ENCODE assay signal across 1 cellular context in the genomic region with DNA sequence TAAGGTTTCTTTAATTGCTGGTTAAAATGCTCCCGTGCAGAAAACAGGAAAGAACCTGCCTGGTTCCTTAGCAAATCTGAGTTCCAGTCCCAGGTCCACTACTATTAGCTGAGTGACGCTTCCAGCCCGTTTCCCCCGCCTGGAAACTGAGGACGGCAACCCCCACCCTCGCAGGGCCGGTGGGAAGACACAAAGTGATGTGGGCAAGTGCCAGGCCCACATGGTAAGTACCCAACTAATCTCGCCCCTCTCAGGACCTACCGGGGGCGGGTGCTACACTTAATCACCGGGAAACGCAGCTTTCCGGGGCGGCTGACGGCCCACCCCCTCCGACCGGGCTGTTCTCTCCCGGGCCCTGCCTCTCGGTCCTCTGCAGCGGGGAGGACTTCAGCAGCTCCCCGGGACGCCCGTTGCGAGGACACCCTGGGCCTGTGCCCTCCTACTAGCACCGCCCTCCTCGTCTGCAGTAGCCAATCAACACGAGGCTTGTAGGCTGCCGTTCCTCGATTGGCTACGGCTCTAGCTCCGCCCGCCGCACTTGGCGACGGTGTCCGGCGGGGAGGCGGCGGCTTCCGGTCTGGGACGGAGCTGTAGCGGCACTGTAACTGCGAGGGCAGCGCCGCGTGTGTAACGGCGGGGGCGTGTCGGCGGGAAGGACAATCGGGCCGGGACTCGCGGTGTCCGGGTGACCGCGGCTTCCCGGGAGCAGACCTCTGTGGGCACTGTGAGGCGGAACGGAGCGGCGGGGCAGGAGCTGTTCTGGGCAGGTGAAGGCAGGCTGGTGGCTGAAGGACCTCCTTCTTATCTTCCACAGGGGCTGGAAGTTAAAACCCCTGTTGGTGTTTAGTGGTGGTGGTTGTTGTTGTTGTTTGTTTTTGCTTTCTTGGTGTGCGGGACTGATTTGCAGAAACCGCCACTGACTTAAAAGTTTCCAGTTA.
TF ChIP-seq lines count a peak whose summit lies in the region.

A gene with protein sequence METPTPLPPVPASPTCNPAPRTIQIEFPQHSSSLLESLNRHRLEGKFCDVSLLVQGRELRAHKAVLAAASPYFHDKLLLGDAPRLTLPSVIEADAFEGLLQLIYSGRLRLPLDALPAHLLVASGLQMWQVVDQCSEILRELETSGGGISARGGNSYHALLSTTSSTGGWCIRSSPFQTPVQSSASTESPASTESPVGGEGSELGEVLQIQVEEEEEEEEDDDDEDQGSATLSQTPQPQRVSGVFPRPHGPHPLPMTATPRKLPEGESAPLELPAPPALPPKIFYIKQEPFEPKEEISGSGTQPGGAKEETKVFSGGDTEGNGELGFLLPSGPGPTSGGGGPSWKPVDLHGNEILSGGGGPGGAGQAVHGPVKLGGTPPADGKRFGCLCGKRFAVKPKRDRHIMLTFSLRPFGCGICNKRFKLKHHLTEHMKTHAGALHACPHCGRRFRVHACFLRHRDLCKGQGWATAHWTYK (plus strand): TSS at position 568 of the 938 bp plus-strand sequence. CDS start 525 bp downstream, outside the sequence.

TF ChIP-seq in K562, 482 proteins besides CTCF, POLR2A, EP300 and RAD21 (continued from another document and continues in another):
- TF ChIP-seq, protein P1, sequence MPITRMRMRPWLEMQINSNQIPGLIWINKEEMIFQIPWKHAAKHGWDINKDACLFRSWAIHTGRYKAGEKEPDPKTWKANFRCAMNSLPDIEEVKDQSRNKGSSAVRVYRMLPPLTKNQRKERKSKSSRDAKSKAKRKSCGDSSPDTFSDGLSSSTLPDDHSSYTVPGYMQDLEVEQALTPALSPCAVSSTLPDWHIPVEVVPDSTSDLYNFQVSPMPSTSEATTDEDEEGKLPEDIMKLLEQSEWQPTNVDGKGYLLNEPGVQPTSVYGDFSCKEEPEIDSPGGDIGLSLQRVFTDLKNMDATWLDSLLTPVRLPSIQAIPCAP (CRISPR knock-in tag; IDR thresholded peaks at IDR 0.05; ENCODE audit: borderline replicate concordance) = no peak
- no peak for TF ChIP-seq SRSF3 (IDR thresholded peaks at IDR 0.05; ENCODE audit: insufficient read depth, low read length)
- no peak for TF ChIP-seq SMAD1 (IDR thresholded peaks at IDR 0.05; ENCODE audit: low read depth, low read length, partially characterized antibody)
- TF ChIP-seq GTF2E2 (tag; IDR thresholded peaks at IDR 0.05) = no peak
- no peak for TF ChIP-seq SMARCA4 (IDR thresholded peaks at IDR 0.05)
- peak; percentile 92 for TF ChIP-seq C11orf30 (IDR thresholded peaks at IDR 0.05; ENCODE audit: low read depth)
- TF ChIP-seq ZNF668 (CRISPR knock-in tag; IDR thresholded peaks at IDR 0.05) = no peak
- TF ChIP-seq, protein P2, sequence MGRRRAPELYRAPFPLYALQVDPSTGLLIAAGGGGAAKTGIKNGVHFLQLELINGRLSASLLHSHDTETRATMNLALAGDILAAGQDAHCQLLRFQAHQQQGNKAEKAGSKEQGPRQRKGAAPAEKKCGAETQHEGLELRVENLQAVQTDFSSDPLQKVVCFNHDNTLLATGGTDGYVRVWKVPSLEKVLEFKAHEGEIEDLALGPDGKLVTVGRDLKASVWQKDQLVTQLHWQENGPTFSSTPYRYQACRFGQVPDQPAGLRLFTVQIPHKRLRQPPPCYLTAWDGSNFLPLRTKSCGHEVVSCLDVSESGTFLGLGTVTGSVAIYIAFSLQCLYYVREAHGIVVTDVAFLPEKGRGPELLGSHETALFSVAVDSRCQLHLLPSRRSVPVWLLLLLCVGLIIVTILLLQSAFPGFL (CRISPR knock-in tag; IDR thresholded peaks at IDR 0.05) = no peak
- peak; percentile 94 for TF ChIP-seq ETV5 (CRISPR knock-in tag; IDR thresholded peaks at IDR 0.05; ENCODE audit: low read depth)
- TF ChIP-seq ZNF3 (CRISPR knock-in tag; IDR thresholded peaks at IDR 0.05) = no peak
- TF ChIP-seq ELF2 (CRISPR knock-in tag; IDR thresholded peaks at IDR 0.05) = peak; percentile 74; the same call in 1 of the 2 replicates
- TF ChIP-seq GATAD2A (IDR thresholded peaks at IDR 0.05) = no peak
- TF ChIP-seq, protein P3, sequence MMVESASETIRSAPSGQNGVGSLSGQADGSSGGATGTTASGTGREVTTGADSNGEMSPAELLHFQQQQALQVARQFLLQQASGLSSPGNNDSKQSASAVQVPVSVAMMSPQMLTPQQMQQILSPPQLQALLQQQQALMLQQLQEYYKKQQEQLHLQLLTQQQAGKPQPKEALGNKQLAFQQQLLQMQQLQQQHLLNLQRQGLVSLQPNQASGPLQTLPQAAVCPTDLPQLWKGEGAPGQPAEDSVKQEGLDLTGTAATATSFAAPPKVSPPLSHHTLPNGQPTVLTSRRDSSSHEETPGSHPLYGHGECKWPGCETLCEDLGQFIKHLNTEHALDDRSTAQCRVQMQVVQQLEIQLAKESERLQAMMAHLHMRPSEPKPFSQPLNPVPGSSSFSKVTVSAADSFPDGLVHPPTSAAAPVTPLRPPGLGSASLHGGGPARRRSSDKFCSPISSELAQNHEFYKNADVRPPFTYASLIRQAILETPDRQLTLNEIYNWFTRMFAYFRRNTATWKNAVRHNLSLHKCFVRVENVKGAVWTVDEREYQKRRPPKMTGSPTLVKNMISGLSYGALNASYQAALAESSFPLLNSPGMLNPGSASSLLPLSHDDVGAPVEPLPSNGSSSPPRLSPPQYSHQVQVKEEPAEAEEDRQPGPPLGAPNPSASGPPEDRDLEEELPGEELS (CRISPR knock-in tag; IDR thresholded peaks at IDR 0.05; ENCODE audit: borderline replicate concordance) = no peak; the same call in 1 of the 2 replicates
- no peak for TF ChIP-seq PHTF2 (CRISPR knock-in tag; IDR thresholded peaks at IDR 0.05)
- TF ChIP-seq, protein P4, sequence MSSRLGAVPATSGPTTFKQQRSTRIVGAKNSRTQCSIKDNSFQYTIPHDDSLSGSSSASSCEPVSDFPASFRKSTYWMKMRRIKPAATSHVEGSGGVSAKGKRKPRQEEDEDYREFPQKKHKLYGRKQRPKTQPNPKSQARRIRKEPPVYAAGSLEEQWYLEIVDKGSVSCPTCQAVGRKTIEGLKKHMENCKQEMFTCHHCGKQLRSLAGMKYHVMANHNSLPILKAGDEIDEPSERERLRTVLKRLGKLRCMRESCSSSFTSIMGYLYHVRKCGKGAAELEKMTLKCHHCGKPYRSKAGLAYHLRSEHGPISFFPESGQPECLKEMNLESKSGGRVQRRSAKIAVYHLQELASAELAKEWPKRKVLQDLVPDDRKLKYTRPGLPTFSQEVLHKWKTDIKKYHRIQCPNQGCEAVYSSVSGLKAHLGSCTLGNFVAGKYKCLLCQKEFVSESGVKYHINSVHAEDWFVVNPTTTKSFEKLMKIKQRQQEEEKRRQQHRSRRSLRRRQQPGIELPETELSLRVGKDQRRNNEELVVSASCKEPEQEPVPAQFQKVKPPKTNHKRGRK (tag; IDR thresholded peaks at IDR 0.05) = no peak
- TF ChIP-seq RHOXF2B (CRISPR knock-in tag; conservative IDR thresholded peaks at IDR 0.05) = no peak
- TF ChIP-seq NELFE (IDR thresholded peaks at IDR 0.05; ENCODE audit: insufficient read depth, insufficient read length) = no peak
- peak; percentile 79; the same call in 1 of the 2 replicates for TF ChIP-seq KLF6 (CRISPR knock-in tag; IDR thresholded peaks at IDR 0.05; ENCODE audit: borderline replicate concordance)
- TF ChIP-seq, protein P5, sequence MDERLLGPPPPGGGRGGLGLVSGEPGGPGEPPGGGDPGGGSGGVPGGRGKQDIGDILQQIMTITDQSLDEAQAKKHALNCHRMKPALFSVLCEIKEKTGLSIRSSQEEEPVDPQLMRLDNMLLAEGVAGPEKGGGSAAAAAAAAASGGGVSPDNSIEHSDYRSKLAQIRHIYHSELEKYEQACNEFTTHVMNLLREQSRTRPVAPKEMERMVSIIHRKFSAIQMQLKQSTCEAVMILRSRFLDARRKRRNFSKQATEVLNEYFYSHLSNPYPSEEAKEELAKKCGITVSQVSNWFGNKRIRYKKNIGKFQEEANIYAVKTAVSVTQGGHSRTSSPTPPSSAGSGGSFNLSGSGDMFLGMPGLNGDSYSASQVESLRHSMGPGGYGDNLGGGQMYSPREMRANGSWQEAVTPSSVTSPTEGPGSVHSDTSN (CRISPR knock-in tag; IDR thresholded peaks at IDR 0.05; ENCODE audit: low read depth) = no peak
- TF ChIP-seq, protein P5 (tag; conservative IDR thresholded peaks at IDR 0.05; ENCODE audit: low read depth) = no peak
- TF ChIP-seq, protein P6, sequence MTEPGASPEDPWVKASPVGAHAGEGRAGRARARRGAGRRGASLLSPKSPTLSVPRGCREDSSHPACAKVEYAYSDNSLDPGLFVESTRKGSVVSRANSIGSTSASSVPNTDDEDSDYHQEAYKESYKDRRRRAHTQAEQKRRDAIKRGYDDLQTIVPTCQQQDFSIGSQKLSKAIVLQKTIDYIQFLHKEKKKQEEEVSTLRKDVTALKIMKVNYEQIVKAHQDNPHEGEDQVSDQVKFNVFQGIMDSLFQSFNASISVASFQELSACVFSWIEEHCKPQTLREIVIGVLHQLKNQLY (CRISPR knock-in tag; conservative IDR thresholded peaks at IDR 0.05) = no peak
- no peak for TF ChIP-seq PRPF4 (IDR thresholded peaks at IDR 0.05; ENCODE audit: insufficient read depth, low read depth, low read length, poor library complexity, severe bottlenecking)
- TF ChIP-seq, protein P7, sequence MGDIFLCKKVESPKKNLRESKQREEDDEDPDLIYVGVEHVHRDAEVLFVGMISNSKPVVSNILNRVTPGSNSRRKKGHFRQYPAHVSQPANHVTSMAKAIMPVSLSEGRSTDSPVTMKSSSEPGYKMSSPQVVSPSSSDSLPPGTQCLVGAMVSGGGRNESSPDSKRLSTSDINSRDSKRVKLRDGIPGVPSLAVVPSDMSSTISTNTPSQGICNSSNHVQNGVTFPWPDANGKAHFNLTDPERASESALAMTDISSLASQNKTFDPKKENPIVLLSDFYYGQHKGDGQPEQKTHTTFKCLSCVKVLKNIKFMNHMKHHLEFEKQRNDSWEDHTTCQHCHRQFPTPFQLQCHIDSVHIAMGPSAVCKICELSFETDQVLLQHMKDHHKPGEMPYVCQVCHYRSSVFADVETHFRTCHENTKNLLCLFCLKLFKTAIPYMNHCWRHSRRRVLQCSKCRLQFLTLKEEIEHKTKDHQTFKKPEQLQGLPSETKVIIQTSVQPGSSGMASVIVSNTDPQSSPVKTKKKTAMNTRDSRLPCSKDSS (IDR thresholded peaks at IDR 0.05; ENCODE audit: low read depth, partially characterized antibody) = no peak
- no peak for TF ChIP-seq NFE2L1 (tag; IDR thresholded peaks at IDR 0.05; ENCODE audit: borderline replicate concordance, low read depth)
- peak; percentile 67 for TF ChIP-seq CREB1 (IDR thresholded peaks at IDR 0.05)
- TF ChIP-seq CREB1 (CRISPR knock-in tag; IDR thresholded peaks at IDR 0.05) = peak; percentile 88
- TF ChIP-seq RBM15 (IDR thresholded peaks at IDR 0.05; ENCODE audit: insufficient read depth, low read length) = no peak
- TF ChIP-seq TOE1 (IDR thresholded peaks at IDR 0.05; ENCODE audit: borderline replicate concordance) = no peak; the same call in none of the 2 replicates
- no peak; the same call in 1 of the 2 replicates for TF ChIP-seq TOE1 (CRISPR knock-in tag; IDR thresholded peaks at IDR 0.05; ENCODE audit: borderline replicate concordance, low read depth)
- no peak for TF ChIP-seq KLF10 (CRISPR knock-in tag; IDR thresholded peaks at IDR 0.05)
- TF ChIP-seq, protein P8, sequence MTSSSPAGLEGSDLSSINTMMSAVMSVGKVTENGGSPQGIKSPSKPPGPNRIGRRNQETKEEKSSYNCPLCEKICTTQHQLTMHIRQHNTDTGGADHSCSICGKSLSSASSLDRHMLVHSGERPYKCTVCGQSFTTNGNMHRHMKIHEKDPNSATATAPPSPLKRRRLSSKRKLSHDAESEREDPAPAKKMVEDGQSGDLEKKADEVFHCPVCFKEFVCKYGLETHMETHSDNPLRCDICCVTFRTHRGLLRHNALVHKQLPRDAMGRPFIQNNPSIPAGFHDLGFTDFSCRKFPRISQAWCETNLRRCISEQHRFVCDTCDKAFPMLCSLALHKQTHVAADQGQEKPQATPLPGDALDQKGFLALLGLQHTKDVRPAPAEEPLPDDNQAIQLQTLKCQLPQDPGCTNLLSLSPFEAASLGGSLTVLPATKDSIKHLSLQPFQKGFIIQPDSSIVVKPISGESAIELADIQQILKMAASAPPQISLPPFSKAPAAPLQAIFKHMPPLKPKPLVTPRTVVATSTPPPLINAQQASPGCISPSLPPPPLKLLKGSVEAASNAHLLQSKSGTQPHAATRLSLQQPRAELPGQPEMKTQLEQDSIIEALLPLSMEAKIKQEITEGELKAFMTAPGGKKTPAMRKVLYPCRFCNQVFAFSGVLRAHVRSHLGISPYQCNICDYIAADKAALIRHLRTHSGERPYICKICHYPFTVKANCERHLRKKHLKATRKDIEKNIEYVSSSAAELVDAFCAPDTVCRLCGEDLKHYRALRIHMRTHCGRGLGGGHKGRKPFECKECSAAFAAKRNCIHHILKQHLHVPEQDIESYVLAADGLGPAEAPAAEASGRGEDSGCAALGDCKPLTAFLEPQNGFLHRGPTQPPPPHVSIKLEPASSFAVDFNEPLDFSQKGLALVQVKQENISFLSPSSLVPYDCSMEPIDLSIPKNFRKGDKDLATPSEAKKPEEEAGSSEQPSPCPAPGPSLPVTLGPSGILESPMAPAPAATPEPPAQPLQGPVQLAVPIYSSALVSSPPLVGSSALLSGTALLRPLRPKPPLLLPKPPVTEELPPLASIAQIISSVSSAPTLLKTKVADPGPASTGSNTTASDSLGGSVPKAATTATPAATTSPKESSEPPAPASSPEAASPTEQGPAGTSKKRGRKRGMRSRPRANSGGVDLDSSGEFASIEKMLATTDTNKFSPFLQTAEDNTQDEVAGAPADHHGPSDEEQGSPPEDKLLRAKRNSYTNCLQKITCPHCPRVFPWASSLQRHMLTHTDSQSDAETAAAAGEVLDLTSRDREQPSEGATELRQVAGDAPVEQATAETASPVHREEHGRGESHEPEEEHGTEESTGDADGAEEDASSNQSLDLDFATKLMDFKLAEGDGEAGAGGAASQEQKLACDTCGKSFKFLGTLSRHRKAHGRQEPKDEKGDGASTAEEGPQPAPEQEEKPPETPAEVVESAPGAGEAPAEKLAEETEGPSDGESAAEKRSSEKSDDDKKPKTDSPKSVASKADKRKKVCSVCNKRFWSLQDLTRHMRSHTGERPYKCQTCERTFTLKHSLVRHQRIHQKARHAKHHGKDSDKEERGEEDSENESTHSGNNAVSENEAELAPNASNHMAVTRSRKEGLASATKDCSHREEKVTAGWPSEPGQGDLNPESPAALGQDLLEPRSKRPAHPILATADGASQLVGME (CRISPR knock-in tag; IDR thresholded peaks at IDR 0.05) = peak; percentile 51; the same call in 1 of the 2 replicates
- TF ChIP-seq MBD2 (IDR thresholded peaks at IDR 0.05; ENCODE audit: borderline replicate concordance, low read depth) = peak; percentile 97
